Comparison of ENCODE assay signal across 22 cellular contexts in the genomic region with DNA sequence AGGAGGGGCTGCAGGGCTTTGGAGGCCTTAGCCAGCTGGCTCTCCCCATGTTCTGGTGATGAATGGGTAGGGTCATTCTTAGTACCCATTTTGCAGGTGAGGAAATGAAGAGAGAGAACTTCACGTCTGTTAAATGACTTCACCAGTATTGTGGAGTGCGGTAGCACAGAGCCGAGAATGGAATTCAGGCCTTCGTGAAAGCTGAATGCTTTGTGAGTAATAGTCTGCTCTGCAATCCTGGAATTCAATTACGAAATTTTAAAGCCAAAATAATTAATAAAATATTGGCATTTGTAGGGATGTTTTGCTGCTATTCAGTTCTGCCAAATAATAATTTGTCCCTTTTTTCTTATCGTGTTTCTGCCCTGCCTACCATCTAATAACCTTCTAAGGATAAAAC.
A peak's percentile ranks its signal among the peaks of the same experiment; 100 is the strongest.
DNase-seq lines count a peak whose midpoint lies in the region; ATAC-seq and TF ChIP-seq lines count a peak whose summit lies in the region.
"Had no signal": no experiment of that assay in that cellular context is flagged by ENCODE, and none has a peak within 500 bp of the region (broad histone marks: within the 10 kb centered on the region; RNA-seq: fewer than 3 reads in every experiment).

No MANE protein-coding gene starts in this region.

- no peaks in the 10 kb centered on the region for H3K79me2 ChIP-seq in ACC112 (ENCODE audit: control insufficient read depth, insufficient read depth, low read length, unreplicated experiment)

- H3K27me3 ChIP-seq in ACC112 (ENCODE audit: insufficient read depth, low read length) (no peaks in the 10 kb centered on the region), aorta (ENCODE audit: control insufficient read depth in 1 of 2, insufficient read depth in 2 of 2, low read length in 1 of 2) (no peaks in the 10 kb centered on the region)
- H3K27me3 ChIP-seq in CD4-positive, alpha-beta memory T cell (ENCODE audit: insufficient read depth, low read length): no peaks in the 10 kb centered on the region
- H3K27me3 ChIP-seq: SJCRH30, spleen, uterus had no signal

- POLR2A ChIA-PET in CD4-positive, alpha-beta memory T cell (lab: Charles Lee; ENCODE audit: partially characterized antibody): no interaction called here

- peaks cover 0 to 15% (median 3%) of the 10 kb centered on the region in 8 donors for H3K9me3 Mint-ChIP-seq in CD4-positive, alpha-beta memory T cell
- H3K9me3 Mint-ChIP-seq in stimulated activated naive CD8-positive, alpha-beta T cell treated with anti-CD3 and anti-CD28 coated beads, Interleukin-15, amount 100 ng/mL, for 72 hours: no peaks in the 10 kb centered on the region
- H3K9me3 Mint-ChIP-seq: GM23338 had no signal

- no peaks in the 10 kb centered on the region for H3K36me3 Mint-ChIP-seq in CD4-positive, alpha-beta memory T cell

- peak; percentile 66 for DNase-seq in GM04504 (ENCODE audit: low read depth)
- DNase-seq in cardiac fibroblast (ENCODE audit: low read depth in 2 of 2): peak; percentile 59 to 85
- peak; percentile 31 for DNase-seq in hepatic stellate cell (ENCODE audit: low spot score)
- no peak for DNase-seq in CD4-positive, alpha-beta memory T cell
- no peak for DNase-seq in NCI-H1436 treated with DMSO at 0.1 percent for 48 hours (lab: John Stamatoyannopoulos, UW)
- DNase-seq in stimulated activated naive CD8-positive, alpha-beta T cell treated with anti-CD3 and anti-CD28 coated beads, Interleukin-15, amount 100 ng/mL, for 72 hours: no peak
- DNase-seq in aorta: no peak
- DNase-seq: activated CD4-positive, alpha-beta T cell treated with anti-CD3 and anti-CD28 coated beads, Interleukin-2, amount 50 U/mL, for 48 hours; activated naive CD4-positive, alpha-beta T cell treated with Interleukin-2 at 50 U/mL for 16 hours; COR-L47; NCI-H1417 treated with DMSO at 0.1 percent for 48 hours; NCI-H2171; NCI-H774; OCI-M1; SJCRH30; spleen; stimulated activated CD4-positive, alpha-beta T cell treated with anti-CD3 and anti-CD28 coated beads, Interleukin-4, amount 100 ng/mL, for 4 hours; T-helper 2 cell; uterus had no signal

- H3K27me3 Mint-ChIP-seq in CD4-positive, alpha-beta memory T cell: peaks cover 2 to 4% of the 10 kb centered on the region in 2 donors
- no peaks in the 10 kb centered on the region for H3K27me3 Mint-ChIP-seq in stimulated activated naive CD8-positive, alpha-beta T cell treated with anti-CD3 and anti-CD28 coated beads, Interleukin-15, amount 100 ng/mL, for 72 hours

- peak overlapping the region; percentile 51 for H3K27ac ChIP-seq in ACC112 (ENCODE audit: low read depth, low read length)
- H3K27ac ChIP-seq in CD4-positive, alpha-beta memory T cell (ENCODE audit: low read depth, low read length): no peak overlapping the region
- no peak overlapping the region for H3K27ac ChIP-seq in aorta (ENCODE audit: low read depth in 1 of 2, low read length in 2 of 2)
- H3K27ac ChIP-seq: SJCRH30, spleen, uterus had no signal

- no peak for TF ChIP-seq CTCF in cardiac fibroblast (IDR thresholded peaks at IDR 0.05; ENCODE audit: low read depth, low read length)

- H3K4me3 ChIP-seq in ACC112 (ENCODE audit: low read depth, low read length): no peak overlapping the region
- no peak overlapping the region for H3K4me3 ChIP-seq in cardiac fibroblast (replicated peaks in 1 of 2; ENCODE audit: low read depth in 2 of 2, low read length in 2 of 2)
- no peak overlapping the region for H3K4me3 ChIP-seq in CD4-positive, alpha-beta memory T cell (ENCODE audit: low read length in 2 of 2)
- H3K4me3 ChIP-seq in aorta (ENCODE audit: low read length in 2 of 2): no peak overlapping the region
- H3K4me3 ChIP-seq: GM23338, SJCRH30, spleen, uterus had no signal

- H3K9me3 ChIP-seq in CD4-positive, alpha-beta memory T cell (ENCODE audit: control insufficient read depth in 1 of 2, low read length in 2 of 2): no peaks in the 10 kb centered on the region
- no peaks in the 10 kb centered on the region for H3K9me3 ChIP-seq in aorta (ENCODE audit: control insufficient read depth, low read length)
- H3K9me3 ChIP-seq: SJCRH30, uterus had no signal

- no peak overlapping the region for H3K4me3 Mint-ChIP-seq in CD4-positive, alpha-beta memory T cell
- H3K4me3 Mint-ChIP-seq in stimulated activated naive CD8-positive, alpha-beta T cell treated with anti-CD3 and anti-CD28 coated beads, Interleukin-15, amount 100 ng/mL, for 72 hours: no peak overlapping the region
- H3K4me3 Mint-ChIP-seq: GM23338 had no signal

- WGBS in aorta, 2 donors: 82 to 83% methylated on average over 6 of the region's 6 CpGs

- H3K4me1 Mint-ChIP-seq in CD4-positive, alpha-beta memory T cell: peaks cover 0 to 1% (median 0%) of the 10 kb centered on the region in 4 donors
- no peaks in the 10 kb centered on the region for H3K4me1 Mint-ChIP-seq in stimulated activated naive CD8-positive, alpha-beta T cell treated with anti-CD3 and anti-CD28 coated beads, Interleukin-15, amount 100 ng/mL, for 72 hours
- H3K4me1 Mint-ChIP-seq: GM23338 had no signal

- no peak overlapping the region for H3K27ac Mint-ChIP-seq in CD4-positive, alpha-beta memory T cell
- H3K27ac Mint-ChIP-seq in stimulated activated naive CD8-positive, alpha-beta T cell treated with anti-CD3 and anti-CD28 coated beads, Interleukin-15, amount 100 ng/mL, for 72 hours: no peak overlapping the region
- H3K27ac Mint-ChIP-seq: GM23338 had no signal

- CTCF ChIA-PET in CD4-positive, alpha-beta memory T cell (lab: Charles Lee; ENCODE audit: partially characterized antibody): no interaction called here

- intact Hi-C loops in CD4-positive, alpha-beta memory T cell (cut with micrococcal nuclease): no loop called here
- intact Hi-C loops in aorta (cut with DNase I): no loop called here

- peak overlapping the region; percentile 16 for H2AFZ ChIP-seq in ACC112 (ENCODE audit: low read length, unreplicated experiment)
- H2AFZ ChIP-seq: GM23338 had no signal

- H3K4me1 ChIP-seq in ACC112 (ENCODE audit: control insufficient read depth, insufficient read depth, low read length, unreplicated experiment) (peaks cover 22% of the 10 kb centered on the region), aorta (ENCODE audit: control insufficient read depth in 1 of 2, insufficient read depth in 2 of 2, low read length in 2 of 2) (no peaks in the 10 kb centered on the region)
- H3K4me1 ChIP-seq in CD4-positive, alpha-beta memory T cell (ENCODE audit: insufficient read depth, low read length): no peaks in the 10 kb centered on the region
- H3K4me1 ChIP-seq: SJCRH30, spleen, uterus had no signal

- no peak for ATAC-seq in stimulated activated naive CD8-positive, alpha-beta T cell treated with anti-CD3 and anti-CD28 coated beads, Interleukin-15, amount 100 ng/mL, for 72 hours
- no peak for ATAC-seq in aorta (ENCODE audit: low FRiP score)
- ATAC-seq: GM23338, left lobe of liver had no signal

- H3K36me3 ChIP-seq in ACC112 (ENCODE audit: insufficient read depth, low read length) (no peaks in the 10 kb centered on the region), aorta (ENCODE audit: control insufficient read depth in 1 of 2, insufficient read depth in 2 of 2, low read length in 1 of 2) (no peaks in the 10 kb centered on the region)
- H3K36me3 ChIP-seq in CD4-positive, alpha-beta memory T cell (ENCODE audit: insufficient read depth, low read length): no peaks in the 10 kb centered on the region
- H3K36me3 ChIP-seq: SJCRH30, spleen, uterus had no signal

Comparison
In these comparisons a context has a peak if more than half of its experiments do, and no peak if none do; other contexts are left out.
1. DNase-seq: peak in GM04504 (single experiment), cardiac fibroblast (2 of 2) and hepatic stellate cell (single experiment); none in CD4-positive, alpha-beta memory T cell (0 of 5), NCI-H1436 treated with DMSO at 0.1 percent for 48 hours (single experiment), stimulated activated naive CD8-positive, alpha-beta T cell treated with anti-CD3 and anti-CD28 coated beads, Interleukin-15, amount 100 ng/mL, for 72 hours (0 of 2) and aorta (0 of 2).